ENCODE assay signal across 30 cellular contexts in the genomic region with DNA sequence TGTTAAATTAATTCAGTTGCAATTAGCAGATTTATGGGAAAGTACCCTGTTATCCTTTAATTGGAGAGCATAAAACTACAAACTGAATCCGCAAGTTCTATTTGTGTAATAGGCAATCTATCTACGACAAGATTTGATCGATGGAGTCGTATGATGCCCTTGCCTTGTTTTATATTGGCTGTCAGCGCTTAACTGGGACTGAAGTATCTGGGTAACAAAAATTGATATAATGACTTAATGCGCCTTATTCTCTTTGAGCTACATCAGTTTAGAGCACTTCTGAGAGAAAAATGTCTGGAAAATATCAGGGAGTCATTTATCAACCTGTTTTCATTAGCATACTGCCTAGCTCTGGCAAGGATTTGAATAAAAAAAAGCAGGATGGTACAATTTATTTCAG.
"Had no signal": no experiment of that assay in that cellular context is flagged by ENCODE, and none has a peak within 500 bp of the region (broad histone marks: within the 10 kb centered on the region; RNA-seq: fewer than 3 reads in every experiment).

No MANE protein-coding gene starts in this region.

- H3K36me3 ChIP-seq: neural progenitor cell, ovary, right lobe of liver, sigmoid colon, spleen, suprapubic skin, tibial artery, transverse colon, upper lobe of right lung, uterus had no signal

- H3K79me2 ChIP-seq: parathyroid adenoma had no signal

- ATAC-seq: naive thymus-derived CD8-positive, alpha-beta T cell; natural killer cell treated with Interleukin-12 subunit alpha and Interleukin-12 subunit beta and Interleukin-15 and Interleukin-18, amount 100 ng/mL, for 72 hours; psoas muscle; right cardiac atrium; right lobe of liver; stimulated activated memory B cell treated with anti-CD40 and anti-IgM and Interleukin-4, amounts not matched to agents 10 μg/mL and 1 μg/mL and 100 μg/mL, for 72 hours; stimulated activated naive CD8-positive, alpha-beta T cell treated with anti-CD3 and anti-CD28 coated beads, Interleukin-15, amount 100 ng/mL, for 72 hours; stimulated activated naive CD8-positive, alpha-beta T cell treated with anti-CD3 and anti-CD28 coated beads, Interleukin-15, Interleukin-2, amounts not matched to agents 100 U/mL and 50 U/mL, for 24 hours; upper lobe of right lung had no signal

- H3K4me2 ChIP-seq: neural progenitor cell had no signal

- H3K27me3 ChIP-seq: neural progenitor cell, ovary, right lobe of liver, sigmoid colon, spleen, suprapubic skin, testis, tibial artery, transverse colon, upper lobe of right lung, uterus had no signal

- H3K27ac ChIP-seq: neural progenitor cell, ovary, parathyroid adenoma, psoas muscle, right lobe of liver, sigmoid colon, spleen, suprapubic skin, testis, tibial artery, transverse colon, upper lobe of right lung, uterus had no signal

- H3K4me3 ChIP-seq: neural progenitor cell, ovary, psoas muscle, right lobe of liver, sigmoid colon, smooth muscle cell, spleen, suprapubic skin, testis, tibial artery, transverse colon, upper lobe of right lung, uterus had no signal

- DNase-seq: naive thymus-derived CD8-positive, alpha-beta T cell; nephron progenitor cell; occipital lobe; ovary; posterior cingulate gyrus; psoas muscle; right cardiac atrium; right lobe of liver; sigmoid colon; spleen; stimulated activated CD4-positive, alpha-beta T cell treated with anti-CD3 and anti-CD28 coated beads, Interleukin-12 subunit alpha, Interleukin-12 subunit beta, amount 100 ng/mL, for 4 hours; stimulated activated CD4-positive, alpha-beta T cell treated with anti-CD3 and anti-CD28 coated beads, Interleukin-1b, Interleukin-23, amount 100 ng/mL, for 48 hours; stimulated activated CD4-positive, alpha-beta T cell treated with anti-CD3 and anti-CD28 coated beads, Interleukin-4, amount 100 ng/mL, for 1 hour; stimulated activated CD4-positive, alpha-beta T cell treated with anti-CD3 and anti-CD28 coated beads, Interleukin-4, amount 100 ng/mL, for 4 hours; stimulated activated CD8-positive, alpha-beta memory T cell treated with anti-CD3 and anti-CD28 coated beads, Interleukin-4, amount 100 ng/mL, for 48 hours; stimulated activated naive CD4-positive, alpha-beta T cell; stimulated activated naive CD8-positive, alpha-beta T cell treated with anti-CD3 and anti-CD28 coated beads, Interleukin-15, amount 100 ng/mL, for 72 hours; stimulated activated naive CD8-positive, alpha-beta T cell treated with anti-CD3 and anti-CD28 coated beads, Interleukin-15, Interleukin-2, amounts not matched to agents 100 U/mL and 50 U/mL, for 24 hours; substantia nigra; testis; tibial artery; transverse colon; upper lobe of right lung; uterus had no signal

- H3K9me3 ChIP-seq: ovary, psoas muscle, right lobe of liver, sigmoid colon, spleen, suprapubic skin, testis, tibial artery, transverse colon, upper lobe of right lung, uterus had no signal

- H3K9ac ChIP-seq: neural progenitor cell, parathyroid adenoma had no signal

- H2AFZ ChIP-seq: neural progenitor cell, parathyroid adenoma had no signal

- H3K4me1 ChIP-seq: parathyroid adenoma, psoas muscle, sigmoid colon, spleen, suprapubic skin, testis, uterus had no signal
